Comparison of ENCODE assay signal across 14 cellular contexts in the genomic region with DNA sequence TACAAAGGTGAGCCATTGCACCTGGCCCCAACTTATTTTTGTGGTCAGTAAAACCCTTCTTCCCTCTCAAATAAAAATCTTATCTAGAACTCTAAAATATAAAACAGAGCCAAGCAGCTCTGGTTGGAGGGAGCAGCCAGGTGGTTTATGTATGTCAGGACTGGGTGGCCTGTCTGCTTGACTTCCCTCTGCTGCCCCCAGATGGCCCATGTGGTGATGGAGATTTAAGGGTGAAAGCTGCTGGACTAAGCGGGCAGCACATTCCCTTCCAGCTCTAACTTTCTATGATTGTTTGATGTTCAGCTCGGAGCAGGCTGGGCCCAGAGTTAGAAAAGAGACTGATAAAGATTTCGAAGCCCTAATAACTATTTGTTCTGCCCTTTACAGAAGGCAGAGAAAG. TPM values are rescaled to one million over a fixed set of nuclear protein-coding genes. Genes with fewer than 3 reads are reported as not detected.
DNase-seq lines count a peak whose midpoint lies in the region; ATAC-seq and TF ChIP-seq lines count a peak whose summit lies in the region.
"Had no signal": no experiment of that assay in that cellular context is flagged by ENCODE, and none has a peak within 500 bp of the region (broad histone marks: within the 10 kb centered on the region; RNA-seq: fewer than 3 reads in every experiment).

No MANE protein-coding gene starts in this region.

- peaks cover 34 to 37% of the 10 kb centered on the region in 2 donors for H3K36me3 Mint-ChIP-seq in activated naive CD4-positive, alpha-beta T cell treated with anti-CD3 and anti-CD28 coated beads, Interleukin-2, amount 50 U/mL, for 72 hours

- no peak for TF ChIP-seq POLR2A in gastroesophageal sphincter (IDR thresholded peaks at IDR 0.05)

- no peak for TF ChIP-seq EP300 in gastroesophageal sphincter (IDR thresholded peaks at IDR 0.05)

- H3K9me3 Mint-ChIP-seq in activated naive CD4-positive, alpha-beta T cell treated with anti-CD3 and anti-CD28 coated beads, Interleukin-2, amount 50 U/mL, for 72 hours, result no peaks in the 10 kb centered on the region
- H3K9me3 Mint-ChIP-seq: stimulated activated naive CD8-positive, alpha-beta T cell treated with anti-CD3 and anti-CD28 coated beads, Interleukin-15, Interleukin-2, amounts not matched to agents 100 ng/mL and 50 ng/mL, for 24 hours had no signal

- H3K4me3 ChIP-seq in WERI-Rb-1 (ENCODE audit: low read depth, low read length), result no peak overlapping the region
- no peak overlapping the region for H3K4me3 ChIP-seq in gastroesophageal sphincter
- H3K4me3 ChIP-seq: body of pancreas had no signal

- TF ChIP-seq CTCF in WERI-Rb-1 (IDR thresholded peaks at IDR 0.05; ENCODE audit: low read depth, low read length) (peak; percentile 60), gastroesophageal sphincter (IDR thresholded peaks at IDR 0.05) (no peak)

- WGBS in gastroesophageal sphincter (ENCODE audit: low coverage in 1 of 2), 2 donors, result 57 to 71% methylated on average over 2 of the region's 3 CpGs

- H3K27ac Mint-ChIP-seq in activated naive CD4-positive, alpha-beta T cell treated with anti-CD3 and anti-CD28 coated beads, Interleukin-2, amount 50 U/mL, for 72 hours, result peak overlapping the region; percentile 13 to 63
- H3K27ac Mint-ChIP-seq: stimulated activated naive CD8-positive, alpha-beta T cell treated with anti-CD3 and anti-CD28 coated beads, Interleukin-15, Interleukin-2, amounts not matched to agents 100 ng/mL and 50 ng/mL, for 24 hours had no signal

- no peak for ATAC-seq in activated naive CD4-positive, alpha-beta T cell treated with anti-CD3 and anti-CD28 coated beads, Interleukin-2, amount 50 U/mL, for 72 hours
- ATAC-seq in gastroesophageal sphincter, result no peak
- ATAC-seq: body of pancreas had no signal

- H3K27me3 ChIP-seq in WERI-Rb-1 (ENCODE audit: insufficient read depth, low read depth, severe bottlenecking) (no peaks in the 10 kb centered on the region), gastroesophageal sphincter (no peaks in the 10 kb centered on the region)
- H3K27me3 ChIP-seq: body of pancreas had no signal

- H3K27ac ChIP-seq in WERI-Rb-1 (no peak overlapping the region), gastroesophageal sphincter (no peak overlapping the region)
- H3K27ac ChIP-seq: body of pancreas had no signal

- H3K4me1 ChIP-seq in gastroesophageal sphincter, result no peaks in the 10 kb centered on the region
- H3K4me1 ChIP-seq: body of pancreas had no signal

- H3K36me3 ChIP-seq in WERI-Rb-1, result peaks cover 99% of the 10 kb centered on the region
- peaks cover 17 to 99% of the 10 kb centered on the region in 2 donors for H3K36me3 ChIP-seq in gastroesophageal sphincter

- no peak for DNase-seq in activated naive CD4-positive, alpha-beta T cell treated with anti-CD3 and anti-CD28 coated beads, Interleukin-2, amount 50 U/mL, for 72 hours (ENCODE audit: low spot score in 2 of 2)
- no peak for DNase-seq in activated naive CD4-positive, alpha-beta T cell treated with anti-CD3 and anti-CD28 coated beads, Interleukin-2, amount 50 U/mL, for 16 hours
- DNase-seq in WERI-Rb-1 (peak; percentile 66), globus pallidus (ENCODE audit: low spot score) (peak; percentile 82), superior temporal gyrus (ENCODE audit: extremely low spot score) (peak; percentile 70), T-helper 9 cell (no peak), DMS153 (lab: John Stamatoyannopoulos, UW) (no peak)
- DNase-seq: activated T-cell treated with anti-CD3 and anti-CD28 coated beads, Interleukin-2, amount 50 U/mL, for 48 hours; body of pancreas; NCI-H1694 treated with DMSO at 0.1 percent for 48 hours; NCI-H774; stimulated activated CD4-positive, alpha-beta T cell treated with anti-CD3 and anti-CD28 coated beads, Interleukin-4, amount 100 ng/mL, for 1 hour had no signal

- H3K9me3 ChIP-seq in WERI-Rb-1 (ENCODE audit: severe bottlenecking), result no peaks in the 10 kb centered on the region
- H3K9me3 ChIP-seq in gastroesophageal sphincter, result no peaks in the 10 kb centered on the region
- H3K9me3 ChIP-seq: body of pancreas had no signal

RNA-seq across cellular contexts. Expression of gene PAQR6, which starts 11.9 kb away (rescaled TPM):
- 1 to 10 TPM; 9.3 to 9.5 TPM for total RNA-seq in activated naive CD4-positive, alpha-beta T cell treated with anti-CD3 and anti-CD28 coated beads, Interleukin-2, amount 50 U/mL, for 72 hours
- total RNA-seq in gastroesophageal sphincter, result 1 to 10 TPM; 1.2 to 3.4 (median 1.6) TPM

RNA-seq across cellular contexts. Expression of gene BGLAP, which starts 17.8 kb away (rescaled TPM):
- total RNA-seq in activated naive CD4-positive, alpha-beta T cell treated with anti-CD3 and anti-CD28 coated beads, Interleukin-2, amount 50 U/mL, for 72 hours, result 1 to 10 TPM; 4.3 to 9.7 TPM
- under 1 TPM in 1 of 4 donors, not detected in 3; 0.54 TPM for total RNA-seq in gastroesophageal sphincter

RNA-seq across cellular contexts. Expression of gene SMG5, which starts 22.8 kb away (rescaled TPM):
- total RNA-seq in activated naive CD4-positive, alpha-beta T cell treated with anti-CD3 and anti-CD28 coated beads, Interleukin-2, amount 50 U/mL, for 72 hours, result 100 to 1,000 TPM in 1 of 2 donors, 10 to 100 TPM in 1; 80.4 to 115 TPM
- total RNA-seq in gastroesophageal sphincter, result 100 to 1,000 TPM in 1 of 4 donors, 10 to 100 TPM in 3; 60.2 to 106 (median 69.1) TPM

RNA-seq across cellular contexts. Expression of gene TMEM79, which starts 24.3 kb away (rescaled TPM):
- total RNA-seq in activated naive CD4-positive, alpha-beta T cell treated with anti-CD3 and anti-CD28 coated beads, Interleukin-2, amount 50 U/mL, for 72 hours, result 10 to 100 TPM; 11.0 to 24.4 TPM
- 1 to 10 TPM; 1.6 to 4.7 (median 3.2) TPM for total RNA-seq in gastroesophageal sphincter

RNA-seq across cellular contexts. Expression of gene GLMP, which starts 35.7 kb away (rescaled TPM):
- total RNA-seq in activated naive CD4-positive, alpha-beta T cell treated with anti-CD3 and anti-CD28 coated beads, Interleukin-2, amount 50 U/mL, for 72 hours, result 10 to 100 TPM; 16.2 to 25.9 TPM
- total RNA-seq in gastroesophageal sphincter, result 10 to 100 TPM; 31.9 to 53.0 (median 38.6) TPM

Comparison
In these comparisons a context has a peak if more than half of its experiments do, and no peak if none do; other contexts are left out.
1. DNase-seq: peak in WERI-Rb-1 (single experiment), globus pallidus (single experiment) and superior temporal gyrus (single experiment); none in activated naive CD4-positive, alpha-beta T cell treated with anti-CD3 and anti-CD28 coated beads, Interleukin-2, amount 50 U/mL, for 72 hours (0 of 2), activated naive CD4-positive, alpha-beta T cell treated with anti-CD3 and anti-CD28 coated beads, Interleukin-2, amount 50 U/mL, for 16 hours (single experiment), T-helper 9 cell (single experiment) and DMS153 (single experiment).